In genomic region chr1:65254320-65255087, GRCh38 we compare ENCODE assay signal across 1 cellular context.
A peak's percentile ranks its signal among the peaks of the same experiment; 100 is the strongest.
TF ChIP-seq lines count a peak whose summit lies in the region.

No MANE protein-coding gene starts in this region.

TF ChIP-seq in K562, 482 proteins besides CTCF, POLR2A, EP300 and RAD21 (continued from another document):
- TF ChIP-seq SOX6 (IDR thresholded peaks at IDR 0.05) (no peak), VEZF1 (CRISPR knock-in tag; IDR thresholded peaks at IDR 0.05) (peak; percentile 80), TSC22D4 (tag; IDR thresholded peaks at IDR 0.05) (no peak), MTA3 (IDR thresholded peaks at IDR 0.05; ENCODE audit: borderline replicate concordance) (no peak), RFX5 (IDR thresholded peaks at IDR 0.05; ENCODE audit: low read depth, low read length) (no peak), TCF7L2 (IDR thresholded peaks at IDR 0.05; ENCODE audit: low read depth, low read length) (no peak)
- TF ChIP-seq, protein P1, sequence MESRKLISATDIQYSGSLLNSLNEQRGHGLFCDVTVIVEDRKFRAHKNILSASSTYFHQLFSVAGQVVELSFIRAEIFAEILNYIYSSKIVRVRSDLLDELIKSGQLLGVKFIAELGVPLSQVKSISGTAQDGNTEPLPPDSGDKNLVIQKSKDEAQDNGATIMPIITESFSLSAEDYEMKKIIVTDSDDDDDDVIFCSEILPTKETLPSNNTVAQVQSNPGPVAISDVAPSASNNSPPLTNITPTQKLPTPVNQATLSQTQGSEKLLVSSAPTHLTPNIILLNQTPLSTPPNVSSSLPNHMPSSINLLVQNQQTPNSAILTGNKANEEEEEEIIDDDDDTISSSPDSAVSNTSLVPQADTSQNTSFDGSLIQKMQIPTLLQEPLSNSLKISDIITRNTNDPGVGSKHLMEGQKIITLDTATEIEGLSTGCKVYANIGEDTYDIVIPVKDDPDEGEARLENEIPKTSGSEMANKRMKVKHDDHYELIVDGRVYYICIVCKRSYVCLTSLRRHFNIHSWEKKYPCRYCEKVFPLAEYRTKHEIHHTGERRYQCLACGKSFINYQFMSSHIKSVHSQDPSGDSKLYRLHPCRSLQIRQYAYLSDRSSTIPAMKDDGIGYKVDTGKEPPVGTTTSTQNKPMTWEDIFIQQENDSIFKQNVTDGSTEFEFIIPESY (CRISPR knock-in tag; IDR thresholded peaks at IDR 0.05), result no peak
